13 cellular contexts compared by ENCODE assay signal in the genomic region with DNA sequence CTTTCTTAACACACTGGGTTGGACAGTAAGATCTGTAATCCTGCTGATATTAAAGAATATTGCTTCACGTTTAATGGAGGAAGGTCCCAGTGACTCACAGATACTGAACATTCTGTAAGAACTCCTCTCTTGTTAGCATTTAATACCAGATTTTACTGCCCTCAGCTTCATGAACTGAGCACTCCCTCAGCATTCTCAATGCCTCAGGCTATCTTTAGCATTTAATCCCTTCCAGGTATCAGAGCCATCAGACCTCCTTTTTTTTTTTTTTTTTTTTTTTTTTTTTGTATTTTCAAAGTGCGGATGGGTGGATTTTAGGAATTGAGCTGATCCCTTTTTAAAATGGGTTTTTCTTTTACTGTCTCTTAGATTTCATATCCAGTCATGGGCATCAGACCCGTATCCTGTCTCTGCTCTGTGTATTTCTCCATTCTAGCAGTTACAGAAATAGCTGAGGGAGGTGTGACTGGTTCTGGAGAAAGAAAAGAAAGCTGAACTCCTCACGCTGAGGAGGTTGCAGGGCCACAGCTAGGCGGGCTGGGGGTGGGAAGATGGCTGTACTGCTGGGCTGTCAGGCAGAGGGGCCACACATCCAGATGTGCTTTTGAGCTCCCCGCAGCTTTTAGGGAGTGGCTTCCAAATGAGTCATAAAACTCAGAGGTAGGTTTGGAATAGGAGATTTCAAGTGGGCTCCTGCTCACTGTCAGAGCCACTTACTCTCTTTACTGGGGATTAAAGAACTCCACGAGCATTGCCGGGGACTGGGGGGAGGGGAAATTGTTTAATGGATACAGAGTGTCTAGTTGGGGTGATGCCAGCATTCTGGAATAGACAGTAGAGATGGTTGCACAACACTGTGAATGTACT.
DNase-seq lines count a peak whose midpoint lies in the region; ATAC-seq and TF ChIP-seq lines count a peak whose summit lies in the region.
"Had no signal": no experiment of that assay in that cellular context is flagged by ENCODE, and none has a peak within 500 bp of the region (broad histone marks: within the 10 kb centered on the region; RNA-seq: fewer than 3 reads in every experiment).

No MANE protein-coding gene starts in this region.

- DNase-seq in MCF 10A (ENCODE audit: unreplicated experiment), result peak; percentile 13
- DNase-seq in breast epithelium (ENCODE audit: low spot score in 2 of 2), result no peak
- no peak for DNase-seq in RWPE1 (ENCODE audit: low spot score)
- DNase-seq in left cardiac atrium, result peak; percentile 30
- no peak for DNase-seq in type B pancreatic cell (ENCODE audit: extremely low spot score, unreplicated experiment)
- no peak for DNase-seq in HK-2 (ENCODE audit: unreplicated experiment)
- DNase-seq in right lobe of liver, result no peak
- DNase-seq: activated CD4-positive, alpha-beta T cell treated with anti-CD3 and anti-CD28 coated beads for 1 hour; activated T-cell treated with anti-CD3 and anti-CD28 coated beads, Interleukin-2, amount 50 U/mL, for 48 hours; COR-L47; NCI-H774; upper lobe of right lung had no signal

- no TSS peak for BruUV-seq in MCF 10A (replicated peaks; lab: Mats Ljungman, UMichigan)

- no peaks in the 10 kb centered on the region for H3K36me3 Mint-ChIP-seq in MCF 10A (ENCODE audit: insufficient read depth, unreplicated experiment)
- H3K36me3 Mint-ChIP-seq in type B pancreatic cell, result no peaks in the 10 kb centered on the region

- WGBS in right lobe of liver (ENCODE audit: insufficient coverage, low coverage, low lambda C conversion rate, missing lambda C conversion rate), result 36% methylated on average over 5 of the region's 8 CpGs

- no peak overlapping the region for H3K4me3 Mint-ChIP-seq in MCF 10A (ENCODE audit: unreplicated experiment)
- peak overlapping the region; percentile 16 for H3K4me3 Mint-ChIP-seq in type B pancreatic cell

- no peak for TF ChIP-seq POLR2A in breast epithelium (IDR thresholded peaks at IDR 0.05)
- TF ChIP-seq POLR2A in right lobe of liver (IDR thresholded peaks at IDR 0.05), result no peak

- intact Hi-C loops in MCF 10A (cut with micrococcal nuclease), result no loop called here
- intact Hi-C loops in breast epithelium (cut with DNase I; ENCODE audit: low total_unique reads), result no loop called here
- intact Hi-C loops in left cardiac atrium (cut with DNase I), result no loop called here
- intact Hi-C loops in right lobe of liver (cut with DNase I), result no loop called here

- H3K27ac Mint-ChIP-seq in MCF 10A (ENCODE audit: low read depth, unreplicated experiment) (no peak overlapping the region), type B pancreatic cell (no peak overlapping the region)

- peaks cover 9% of the 10 kb centered on the region for H3K4me1 Mint-ChIP-seq in MCF 10A (ENCODE audit: insufficient read depth, unreplicated experiment)
- H3K4me1 Mint-ChIP-seq in type B pancreatic cell (ENCODE audit: unreplicated experiment), result peaks cover 16% of the 10 kb centered on the region

- POLR2A ChIA-PET in MCF 10A (lab: Yijun Ruan, JAX) (no interaction called here), RWPE1 (lab: Yijun Ruan, JAX; ENCODE audit: low non-redundant PET) (no interaction called here)

- no peak overlapping the region for H3K4me3 ChIP-seq in breast epithelium
- no peak overlapping the region for H3K4me3 ChIP-seq in right lobe of liver
- H3K4me3 ChIP-seq: upper lobe of right lung had no signal

- H3K4me1 ChIP-seq in breast epithelium (no peaks in the 10 kb centered on the region), right lobe of liver (no peaks in the 10 kb centered on the region)
- H3K4me1 ChIP-seq: upper lobe of right lung had no signal

- no peaks in the 10 kb centered on the region for H3K36me3 ChIP-seq in breast epithelium
- no peaks in the 10 kb centered on the region for H3K36me3 ChIP-seq in right lobe of liver
- H3K36me3 ChIP-seq: upper lobe of right lung had no signal

- H3K9me3 ChIP-seq in breast epithelium (no peaks in the 10 kb centered on the region), right lobe of liver (no peaks in the 10 kb centered on the region)
- H3K9me3 ChIP-seq: upper lobe of right lung had no signal

- CTCF ChIA-PET in MCF 10A (lab: Yijun Ruan, JAX), result interaction anchor here (0.6 to 1.6 kb wide), 5 partner anchors 13 to 317 kb away, joined by 3 to 7 read pairs (median 3); no protein-coding TSS in a partner anchor
- CTCF ChIA-PET in RWPE1 (lab: Yijun Ruan, JAX), result interaction anchor here (0.6 kb wide), 2 partner anchors 96 to 1941 kb away, joined by 3 read pairs; no protein-coding TSS in a partner anchor

- TF ChIP-seq CTCF in MCF 10A (IDR thresholded peaks at IDR 0.05; ENCODE audit: unreplicated experiment), result no peak
- no peak for TF ChIP-seq CTCF in breast epithelium (IDR thresholded peaks at IDR 0.05)
- TF ChIP-seq CTCF in RWPE1 (conservative IDR thresholded peaks at IDR 0.05; ENCODE audit: low read depth), result no peak
- no peak for TF ChIP-seq CTCF in type B pancreatic cell (conservative IDR thresholded peaks at IDR 0.05)
- TF ChIP-seq CTCF in right lobe of liver (IDR thresholded peaks at IDR 0.05), result no peak

- H3K27me3 ChIP-seq in breast epithelium (no peaks in the 10 kb centered on the region), right lobe of liver (no peaks in the 10 kb centered on the region)
- H3K27me3 ChIP-seq: upper lobe of right lung had no signal

- H3K27ac ChIP-seq in breast epithelium (no peak overlapping the region), RWPE1 (peak overlapping the region; percentile 57; the same call in 1 of the 2 replicates), right lobe of liver (no peak overlapping the region)
- H3K27ac ChIP-seq: upper lobe of right lung had no signal

- ATAC-seq in left cardiac atrium (peak; percentile 74 to 89), right lobe of liver (no peak), HG02571 (IDR thresholded peaks at IDR 0.05; ENCODE audit: unreplicated experiment) (no peak)
- ATAC-seq: upper lobe of right lung had no signal

- H3K27me3 Mint-ChIP-seq in MCF 10A (ENCODE audit: insufficient read depth, unreplicated experiment) (peaks cover 41% of the 10 kb centered on the region), type B pancreatic cell (no peaks in the 10 kb centered on the region)

- H3K9me3 Mint-ChIP-seq in MCF 10A (ENCODE audit: unreplicated experiment) (no peaks in the 10 kb centered on the region), type B pancreatic cell (no peaks in the 10 kb centered on the region)

Comparison
In these comparisons a context has a peak if more than half of its experiments do, and no peak if none do; other contexts are left out.
1. DNase-seq: peak in MCF 10A (single experiment) and left cardiac atrium (single experiment); none in breast epithelium (0 of 2), RWPE1 (single experiment), type B pancreatic cell (single experiment), HK-2 (single experiment) and right lobe of liver (0 of 3).
2. ATAC-seq: peak in left cardiac atrium (2 of 2); none in right lobe of liver (0 of 4) and HG02571 (single experiment).